19 cellular contexts compared by ENCODE assay signal in the genomic region with DNA sequence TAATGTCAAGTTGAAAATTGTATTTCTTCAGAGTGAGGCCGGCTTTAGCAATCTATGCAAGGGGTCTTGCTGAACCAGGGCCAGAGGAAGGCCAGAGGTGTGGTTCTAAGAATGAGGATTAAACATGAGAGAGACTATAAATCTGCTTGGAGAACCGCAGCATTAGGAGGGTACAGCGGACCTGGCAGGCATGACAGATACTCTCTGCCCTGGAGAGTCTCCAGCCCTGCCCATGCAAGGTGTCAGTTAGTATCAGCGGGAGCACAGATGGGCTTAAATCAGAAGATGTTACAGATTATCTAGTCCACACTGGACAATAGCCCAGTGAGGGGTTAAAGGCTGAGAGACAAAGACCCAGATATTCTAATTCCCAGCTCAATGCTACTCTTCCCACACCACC.
"Had no signal": no experiment of that assay in that cellular context is flagged by ENCODE, and none has a peak within 500 bp of the region (broad histone marks: within the 10 kb centered on the region; RNA-seq: fewer than 3 reads in every experiment).

No MANE protein-coding gene starts in this region.

- ATAC-seq: foreskin keratinocyte, gastroesophageal sphincter, heart right ventricle, left cardiac atrium, left lung, left ventricle myocardium superior, lower lobe of right lung, mucosa of descending colon had no signal

- H3K36me3 Mint-ChIP-seq: mesothelial cell of epicardium had no signal

- H3K4me3 ChIP-seq: colonic mucosa, dorsolateral prefrontal cortex, esophagus muscularis mucosa, gastroesophageal sphincter, heart right ventricle, left lung, lower lobe of right lung, mucosa of descending colon had no signal

- H3K4me1 ChIP-seq: foreskin keratinocyte had no signal

- H3K27ac Mint-ChIP-seq: mesothelial cell of epicardium had no signal

- H3K27me3 ChIP-seq: colonic mucosa, dorsolateral prefrontal cortex, esophagus muscularis mucosa, gastroesophageal sphincter, heart right ventricle, left lung had no signal

- H3K9me3 Mint-ChIP-seq: mesothelial cell of epicardium had no signal

- H3K27ac ChIP-seq: colonic mucosa, foreskin keratinocyte had no signal

- H3K4me3 Mint-ChIP-seq: mesothelial cell of epicardium had no signal

- DNase-seq: colonic mucosa; cortex of kidney; dermis blood vessel endothelial cell; dorsolateral prefrontal cortex; effector CD4-positive, alpha-beta T cell; effector memory CD4-positive, alpha-beta T cell; foreskin keratinocyte; head of caudate nucleus; heart right ventricle; hippocampal formation; left cardiac atrium; left lung; left ventricle myocardium superior; lower lobe of right lung; mesenchymal stem cell; mucosa of descending colon had no signal

- H3K9me3 ChIP-seq: colonic mucosa, esophagus muscularis mucosa, gastroesophageal sphincter, heart right ventricle, left lung, lower lobe of right lung, mucosa of descending colon had no signal

- H3K36me3 ChIP-seq: colonic mucosa, esophagus muscularis mucosa, gastroesophageal sphincter, heart right ventricle, left lung, lower lobe of right lung had no signal
